Comparison of ENCODE assay signal across 1 cellular context in the genomic region with DNA sequence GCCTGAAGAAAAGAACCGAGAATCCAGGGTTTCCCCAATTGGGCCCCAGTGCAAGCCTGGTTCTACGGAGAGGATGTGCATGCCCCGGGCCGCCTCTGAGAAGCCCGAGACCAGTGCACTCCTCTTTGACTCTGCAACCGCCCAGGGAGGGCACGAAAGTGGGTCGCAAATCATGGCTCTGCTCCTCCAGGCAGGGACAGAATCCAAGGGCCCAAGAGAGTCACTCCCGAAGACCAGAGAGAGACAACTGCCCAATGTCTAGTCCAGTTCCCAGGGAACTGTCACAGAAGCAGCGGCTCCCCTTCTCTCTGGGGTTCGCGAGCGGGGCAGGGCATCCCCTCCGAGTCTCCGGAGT.
TF ChIP-seq lines count a peak whose summit lies in the region.

No MANE protein-coding gene starts in this region.

TF ChIP-seq in SK-N-SH, 30 proteins besides CTCF, POLR2A, EP300 and RAD21 (continued from another document):
- TF ChIP-seq, protein P1, sequence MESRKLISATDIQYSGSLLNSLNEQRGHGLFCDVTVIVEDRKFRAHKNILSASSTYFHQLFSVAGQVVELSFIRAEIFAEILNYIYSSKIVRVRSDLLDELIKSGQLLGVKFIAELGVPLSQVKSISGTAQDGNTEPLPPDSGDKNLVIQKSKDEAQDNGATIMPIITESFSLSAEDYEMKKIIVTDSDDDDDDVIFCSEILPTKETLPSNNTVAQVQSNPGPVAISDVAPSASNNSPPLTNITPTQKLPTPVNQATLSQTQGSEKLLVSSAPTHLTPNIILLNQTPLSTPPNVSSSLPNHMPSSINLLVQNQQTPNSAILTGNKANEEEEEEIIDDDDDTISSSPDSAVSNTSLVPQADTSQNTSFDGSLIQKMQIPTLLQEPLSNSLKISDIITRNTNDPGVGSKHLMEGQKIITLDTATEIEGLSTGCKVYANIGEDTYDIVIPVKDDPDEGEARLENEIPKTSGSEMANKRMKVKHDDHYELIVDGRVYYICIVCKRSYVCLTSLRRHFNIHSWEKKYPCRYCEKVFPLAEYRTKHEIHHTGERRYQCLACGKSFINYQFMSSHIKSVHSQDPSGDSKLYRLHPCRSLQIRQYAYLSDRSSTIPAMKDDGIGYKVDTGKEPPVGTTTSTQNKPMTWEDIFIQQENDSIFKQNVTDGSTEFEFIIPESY (IDR thresholded peaks at IDR 0.05; ENCODE audit: borderline replicate concordance, low read depth), result no peak
- TF ChIP-seq, protein P2, sequence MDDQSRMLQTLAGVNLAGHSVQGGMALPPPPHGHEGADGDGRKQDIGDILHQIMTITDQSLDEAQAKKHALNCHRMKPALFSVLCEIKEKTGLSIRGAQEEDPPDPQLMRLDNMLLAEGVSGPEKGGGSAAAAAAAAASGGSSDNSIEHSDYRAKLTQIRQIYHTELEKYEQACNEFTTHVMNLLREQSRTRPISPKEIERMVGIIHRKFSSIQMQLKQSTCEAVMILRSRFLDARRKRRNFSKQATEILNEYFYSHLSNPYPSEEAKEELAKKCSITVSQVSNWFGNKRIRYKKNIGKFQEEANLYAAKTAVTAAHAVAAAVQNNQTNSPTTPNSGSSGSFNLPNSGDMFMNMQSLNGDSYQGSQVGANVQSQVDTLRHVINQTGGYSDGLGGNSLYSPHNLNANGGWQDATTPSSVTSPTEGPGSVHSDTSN (IDR thresholded peaks at IDR 0.05), result no peak
- TF ChIP-seq JUND (IDR thresholded peaks at IDR 0.05) (no peak), FOSL2 (IDR thresholded peaks at IDR 0.05; ENCODE audit: borderline replicate concordance, low read depth) (no peak), CHD2 (IDR thresholded peaks at IDR 0.05; ENCODE audit: low read length, partially characterized antibody) (no peak), TCF12 (IDR thresholded peaks at IDR 0.05) (no peak)
- TF ChIP-seq, protein P3, sequence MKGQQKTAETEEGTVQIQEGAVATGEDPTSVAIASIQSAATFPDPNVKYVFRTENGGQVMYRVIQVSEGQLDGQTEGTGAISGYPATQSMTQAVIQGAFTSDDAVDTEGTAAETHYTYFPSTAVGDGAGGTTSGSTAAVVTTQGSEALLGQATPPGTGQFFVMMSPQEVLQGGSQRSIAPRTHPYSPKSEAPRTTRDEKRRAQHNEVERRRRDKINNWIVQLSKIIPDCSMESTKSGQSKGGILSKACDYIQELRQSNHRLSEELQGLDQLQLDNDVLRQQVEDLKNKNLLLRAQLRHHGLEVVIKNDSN (IDR thresholded peaks at IDR 0.05; ENCODE audit: borderline replicate concordance, low read depth), result no peak
